Comparison of ENCODE assay signal across 11 cellular contexts in genomic region chr20:19662638-19662995, GRCh38.
DNase-seq lines count a peak whose midpoint lies in the region; ATAC-seq, FAIRE-seq and TF ChIP-seq lines count a peak whose summit lies in the region.
"Had no signal": no experiment of that assay in that cellular context is flagged by ENCODE, and none has a peak within 500 bp of the region (broad histone marks: within the 10 kb centered on the region; RNA-seq: fewer than 3 reads in every experiment).

No MANE protein-coding gene starts in this region.

- no peak for FAIRE-seq in A549 (lab: Jason Lieb, UNC)
- FAIRE-seq: RCC 7860 had no signal

- peaks cover 10% of the 10 kb centered on the region for H3K27me3 Mint-ChIP-seq in brain
- peaks cover 10% of the 10 kb centered on the region for H3K27me3 Mint-ChIP-seq in nephron (ENCODE audit: low read depth)

- H3K4me3 ChIP-seq in A549 = no peak overlapping the region
- H3K4me3 ChIP-seq: MG63 had no signal

- H3K4me1 ChIP-seq in A549 = no peaks in the 10 kb centered on the region

- POLR2A ChIA-PET in A549 (lab: Yijun Ruan, JAX) = no interaction called here

- no peak for TF ChIP-seq POLR2A in A549 (IDR thresholded peaks at IDR 0.05; ENCODE audit: low read length)

- no peak overlapping the region for H3K4me3 Mint-ChIP-seq in brain
- H3K4me3 Mint-ChIP-seq in nephron = peak overlapping the region in 1 of 3 experiments; percentile 21
- H3K4me3 Mint-ChIP-seq: CD4-positive, alpha-beta T cell had no signal

- DNase-seq in A549 (ENCODE audit: low read depth in 1 of 2, low spot score in 1 of 2) = no peak
- DNase-seq in NCI-H446 treated with DMSO at 0.1 percent for 48 hours (lab: John Stamatoyannopoulos, UW) = no peak
- no peak for DNase-seq in occipital lobe (lab: John Stamatoyannopoulos, UW)
- DNase-seq: GOT3 had no signal

- H3K9me3 Mint-ChIP-seq in brain (no peaks in the 10 kb centered on the region), nephron (no peaks in the 10 kb centered on the region)
- H3K9me3 Mint-ChIP-seq: CD4-positive, alpha-beta T cell had no signal

- WGBS in A549 (ENCODE audit: missing lambda C conversion rate) = 27% methylated on average over 9 of the region's 9 CpGs

- H3K27ac Mint-ChIP-seq in brain (peak overlapping the region; percentile 2 to 95 (median 81)), nephron (peak overlapping the region; percentile 39 to 75 (median 71))
- H3K27ac Mint-ChIP-seq: CD4-positive, alpha-beta T cell had no signal

- TF ChIP-seq EP300 in A549 (IDR thresholded peaks at IDR 0.05) = no peak

- CTCF ChIA-PET in A549 (lab: Yijun Ruan, JAX) = interaction anchor here (0.7 to 7.5 kb wide), 51 partner anchors 11 to 1380 kb away, joined by 3 to 74 read pairs (median 4); partner anchors contain the start of genes CFAP61 and CRNKL1

- TF ChIP-seq CTCF in A549 (IDR thresholded peaks at IDR 0.05) (0 out of 3 replicates have a peak, but pooled peaks have one; percentile 20), LNCAP (IDR thresholded peaks at IDR 0.05) (0 out of 2 replicates have a peak, but pooled peaks have one; percentile 12), brain (conservative IDR thresholded peaks at IDR 0.05) (no peak), nephron (IDR thresholded peaks at IDR 0.05; ENCODE audit: unreplicated experiment in 3 of 3) (peak in 1 of 3 experiments; percentile 26)

- H3K4me2 ChIP-seq in A549 = no peak overlapping the region

- TF ChIP-seq RAD21 in A549 (conservative IDR thresholded peaks at IDR 0.05 in 1 of 2, IDR thresholded peaks at IDR 0.05 in 1 of 2) = no peak

- H3K36me3 Mint-ChIP-seq in brain (no peaks in the 10 kb centered on the region), nephron (ENCODE audit: low read depth) (no peaks in the 10 kb centered on the region)

- no peak overlapping the region for H3K27ac ChIP-seq in A549

- H3K4me1 Mint-ChIP-seq in brain (peaks cover 40% of the 10 kb centered on the region), nephron (peaks cover 44% of the 10 kb centered on the region)

- peak in 1 of 2 experiments; percentile 18; a peak in 2 of 6 replicates for ATAC-seq in A549
- no peak for ATAC-seq in HG02623 (IDR thresholded peaks at IDR 0.05; ENCODE audit: unreplicated experiment)

- no peaks in the 10 kb centered on the region for H3K9me3 ChIP-seq in A549
- H3K9me3 ChIP-seq: MG63 had no signal

TF ChIP-seq in A549, 52 proteins besides CTCF, POLR2A, EP300 and RAD21:
- TF ChIP-seq PHF8 (IDR thresholded peaks at IDR 0.05; ENCODE audit: borderline replicate concordance, low read depth) (no peak), REST (IDR thresholded peaks at IDR 0.05) (no peak), HEYL (CRISPR knock-in tag; IDR thresholded peaks at IDR 0.05) (no peak), RNF2 (IDR thresholded peaks at IDR 0.05; ENCODE audit: borderline replicate concordance, low read depth) (no peak), RCOR1 (IDR thresholded peaks at IDR 0.05; ENCODE audit: low read depth, low read length) (no peak), FOSB (CRISPR knock-in tag; IDR thresholded peaks at IDR 0.05) (no peak), GATA3 (IDR thresholded peaks at IDR 0.05; ENCODE audit: borderline replicate concordance) (no peak), SMC3 (IDR thresholded peaks at IDR 0.05) (no peak; the same call in 2 of the 3 replicates), MAFK (IDR thresholded peaks at IDR 0.05; ENCODE audit: partially characterized antibody) (no peak), HOXA7 (CRISPR knock-in tag; IDR thresholded peaks at IDR 0.05) (no peak), FOXS1 (CRISPR knock-in tag; IDR thresholded peaks at IDR 0.05) (no peak), ZSCAN20 (CRISPR knock-in tag; IDR thresholded peaks at IDR 0.05) (no peak), HMGXB4 (CRISPR knock-in tag; IDR thresholded peaks at IDR 0.05; ENCODE audit: borderline replicate concordance) (no peak), NPAS2 (CRISPR knock-in tag; IDR thresholded peaks at IDR 0.05; ENCODE audit: borderline replicate concordance) (no peak), TFCP2L1 (CRISPR knock-in tag; IDR thresholded peaks at IDR 0.05) (no peak), ELK1 (IDR thresholded peaks at IDR 0.05; ENCODE audit: low read depth, low read length) (no peak), NR3C1 (IDR thresholded peaks at IDR 0.05) (no peak), NFE2L2 (conservative IDR thresholded peaks at IDR 0.05; ENCODE audit: low read length) (no peak), MAZ (IDR thresholded peaks at IDR 0.05; ENCODE audit: borderline replicate concordance, low read depth, low read length) (no peak), EHF (CRISPR knock-in tag; IDR thresholded peaks at IDR 0.05) (no peak)

Comparison
In these comparisons a context has a peak if more than half of its experiments do, and no peak if none do; other contexts are left out.
1. CTCF ChIP-seq: peak in A549 (single experiment) and LNCAP (single experiment); none in brain (0 of 2).